In the genomic region with DNA sequence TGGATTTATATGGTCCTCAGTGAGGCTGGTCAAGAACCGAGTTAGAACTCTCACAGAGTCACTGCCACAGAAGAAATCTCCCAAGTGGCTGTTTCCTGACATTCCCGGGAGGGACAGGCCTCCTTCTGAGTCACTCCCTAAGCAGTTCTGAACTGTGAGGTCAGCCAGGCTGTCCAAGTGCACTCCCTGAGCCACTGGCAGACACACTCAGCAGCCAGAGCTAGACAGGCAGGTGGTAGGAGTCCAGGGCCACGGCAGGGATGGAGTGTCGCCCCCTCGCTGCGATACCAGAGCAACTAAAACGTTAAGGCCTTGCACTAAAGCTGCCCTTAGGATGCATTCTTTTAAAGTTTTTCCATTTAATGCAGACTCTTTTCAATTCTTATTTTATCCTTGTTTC, we compare ENCODE assay signal across 9 cellular contexts. TPM values are rescaled to one million over a fixed set of nuclear protein-coding genes. Genes with fewer than 3 reads are reported as not detected.
DNase-seq lines count a peak whose midpoint lies in the region; ATAC-seq and TF ChIP-seq lines count a peak whose summit lies in the region.
"Had no signal": no experiment of that assay in that cellular context is flagged by ENCODE, and none has a peak within 500 bp of the region (broad histone marks: within the 10 kb centered on the region; RNA-seq: fewer than 3 reads in every experiment).

No MANE protein-coding gene starts in this region.

- no peaks in the 10 kb centered on the region for H3K27me3 ChIP-seq in breast epithelium
- H3K27me3 ChIP-seq in vagina = no peaks in the 10 kb centered on the region

- H3K4me3 ChIP-seq in breast epithelium (no peak overlapping the region), astrocyte of the spinal cord (ENCODE audit: low read depth, low read length) (no peak overlapping the region), vagina (no peak overlapping the region)

- in situ Hi-C loops in astrocyte of the spinal cord (cut with HindIII; ENCODE audit: low sequenced_read_pairs) = no loop called here

- H3K27me3 Mint-ChIP-seq in MCF 10A (ENCODE audit: insufficient read depth, unreplicated experiment) = no peaks in the 10 kb centered on the region
- no peaks in the 10 kb centered on the region for H3K27me3 Mint-ChIP-seq in activated CD4-positive, alpha-beta memory T cell treated with anti-CD3 and anti-CD28 coated beads, Interleukin-2, amount 10 ng/mL, durations not matched to agents 7 days and 5 days
- H3K27me3 Mint-ChIP-seq: activated CD4-positive, alpha-beta T cell treated with anti-CD3 and anti-CD28 coated beads for 36 hours had no signal

- DNase-seq in MCF 10A (ENCODE audit: unreplicated experiment) = peak; percentile 94
- DNase-seq in breast epithelium (ENCODE audit: low spot score in 2 of 2) = no peak
- peak; percentile 81 for DNase-seq in astrocyte of the spinal cord (ENCODE audit: low read depth, low spot score)
- peak; percentile 81 for DNase-seq in kidney glomerular epithelial cell (lab: John Stamatoyannopoulos, UW)
- DNase-seq in vagina (ENCODE audit: extremely low spot score in 2 of 2) = peak in 1 of 2 donors; percentile 86
- no peak for DNase-seq in activated CD4-positive, alpha-beta memory T cell treated with anti-CD3 and anti-CD28 coated beads, Interleukin-2, amount 10 ng/mL, durations not matched to agents 7 days and 5 days
- DNase-seq in NCI-H187 treated with DMSO at 0.1 percent for 48 hours (lab: John Stamatoyannopoulos, UW) = no peak
- DNase-seq: activated CD4-positive, alpha-beta T cell treated with anti-CD3 and anti-CD28 coated beads for 36 hours had no signal

- peak overlapping the region; percentile 8 for H3K27ac Mint-ChIP-seq in MCF 10A (ENCODE audit: low read depth, unreplicated experiment)
- no peak overlapping the region for H3K27ac Mint-ChIP-seq in activated CD4-positive, alpha-beta memory T cell treated with anti-CD3 and anti-CD28 coated beads, Interleukin-2, amount 10 ng/mL, durations not matched to agents 7 days and 5 days
- H3K27ac Mint-ChIP-seq: activated CD4-positive, alpha-beta T cell treated with anti-CD3 and anti-CD28 coated beads for 36 hours had no signal

- TF ChIP-seq POLR2A in breast epithelium (IDR thresholded peaks at IDR 0.05) (no peak), vagina (IDR thresholded peaks at IDR 0.05) (no peak)

- H3K36me3 ChIP-seq in breast epithelium (no peaks in the 10 kb centered on the region), vagina (no peaks in the 10 kb centered on the region)

- no peaks in the 10 kb centered on the region for H3K9me3 Mint-ChIP-seq in MCF 10A (ENCODE audit: unreplicated experiment)
- no peaks in the 10 kb centered on the region for H3K9me3 Mint-ChIP-seq in activated CD4-positive, alpha-beta memory T cell treated with anti-CD3 and anti-CD28 coated beads, Interleukin-2, amount 10 ng/mL, durations not matched to agents 7 days and 5 days

- CTCF ChIA-PET in MCF 10A (lab: Yijun Ruan, JAX) = interaction anchor here (0.6 to 2.4 kb wide), 13 partner anchors 9 to 235 kb away, joined by 3 to 6 read pairs (median 3); no protein-coding TSS in a partner anchor
- CTCF ChIA-PET in activated CD4-positive, alpha-beta memory T cell treated with anti-CD3 and anti-CD28 coated beads, Interleukin-2, amount 10 ng/mL, durations not matched to agents 7 days and 5 days (lab: Charles Lee) = no interaction called here

- H3K4me1 Mint-ChIP-seq in MCF 10A (ENCODE audit: insufficient read depth, unreplicated experiment) = peaks cover 43% of the 10 kb centered on the region
- peaks cover 41% of the 10 kb centered on the region for H3K4me1 Mint-ChIP-seq in activated CD4-positive, alpha-beta memory T cell treated with anti-CD3 and anti-CD28 coated beads, Interleukin-2, amount 10 ng/mL, durations not matched to agents 7 days and 5 days

- POLR2A ChIA-PET in MCF 10A (lab: Yijun Ruan, JAX) = interaction anchor here (0.6 to 1.6 kb wide), 11 partner anchors 9 to 189 kb away, joined by 3 to 6 read pairs (median 3); a partner anchor contains a TSS
- POLR2A ChIA-PET in activated CD4-positive, alpha-beta memory T cell treated with anti-CD3 and anti-CD28 coated beads, Interleukin-2, amount 10 ng/mL, durations not matched to agents 7 days and 5 days (lab: Charles Lee) = no interaction called here

- H3K4me3 Mint-ChIP-seq in MCF 10A (ENCODE audit: unreplicated experiment) = no peak overlapping the region
- no peak overlapping the region for H3K4me3 Mint-ChIP-seq in activated CD4-positive, alpha-beta memory T cell treated with anti-CD3 and anti-CD28 coated beads, Interleukin-2, amount 10 ng/mL, durations not matched to agents 7 days and 5 days
- H3K4me3 Mint-ChIP-seq: activated CD4-positive, alpha-beta T cell treated with anti-CD3 and anti-CD28 coated beads for 36 hours had no signal

- no peaks in the 10 kb centered on the region for H3K9me3 ChIP-seq in breast epithelium
- no peaks in the 10 kb centered on the region for H3K9me3 ChIP-seq in vagina

- ATAC-seq in HG03342 (IDR thresholded peaks at IDR 0.05; ENCODE audit: unreplicated experiment) = no peak
- ATAC-seq: activated CD4-positive, alpha-beta T cell treated with anti-CD3 and anti-CD28 coated beads for 36 hours had no signal

- no peaks in the 10 kb centered on the region for H3K36me3 Mint-ChIP-seq in MCF 10A (ENCODE audit: insufficient read depth, unreplicated experiment)
- peaks cover 10% of the 10 kb centered on the region for H3K36me3 Mint-ChIP-seq in activated CD4-positive, alpha-beta memory T cell treated with anti-CD3 and anti-CD28 coated beads, Interleukin-2, amount 10 ng/mL, durations not matched to agents 7 days and 5 days (ENCODE audit: low read depth)

- TF ChIP-seq CTCF in MCF 10A (IDR thresholded peaks at IDR 0.05; ENCODE audit: unreplicated experiment) (peak; percentile 62), breast epithelium (IDR thresholded peaks at IDR 0.05) (no peak), astrocyte of the spinal cord (IDR thresholded peaks at IDR 0.05; ENCODE audit: low read depth, low read length) (peak; percentile 52), vagina (IDR thresholded peaks at IDR 0.05) (no peak)

- no peaks in the 10 kb centered on the region for H3K4me1 ChIP-seq in breast epithelium
- peaks cover 26% of the 10 kb centered on the region for H3K4me1 ChIP-seq in vagina

- no peak overlapping the region for H3K27ac ChIP-seq in breast epithelium
- H3K27ac ChIP-seq in vagina = peak overlapping the region; percentile 42

- BruUV-seq in MCF 10A (replicated peaks; lab: Mats Ljungman, UMichigan) = no TSS peak

- intact Hi-C loops in MCF 10A (cut with micrococcal nuclease) = loop anchor here (1.0 kb wide), 1 partner anchor 24 kb away; no protein-coding TSS in a partner anchor
- intact Hi-C loops in breast epithelium (cut with DNase I; ENCODE audit: low total_unique reads) = no loop called here
- intact Hi-C loops in vagina (cut with DNase I) = no loop called here

RNA-seq across cellular contexts. Expression of a gene that starts 3.4 kb away (rescaled TPM):
- not detected in 2 replicates for total RNA-seq in MCF 10A (2022)
- not detected for total RNA-seq in breast epithelium
- not detected for total RNA-seq in vagina
- total RNA-seq in activated CD4-positive, alpha-beta memory T cell treated with anti-CD3 and anti-CD28 coated beads, Interleukin-2, amount 10 ng/mL, durations not matched to agents 7 days and 5 days = 10 to 100 TPM in 1 of 2 experiments, 1 to 10 TPM in 1; 7.4 to 12.6 TPM

RNA-seq across cellular contexts. Expression of a gene that starts 19.2 kb away (rescaled TPM):
- total RNA-seq in MCF 10A (2022) (not detected in 2 replicates), breast epithelium (under 1 TPM in 2 of 3 donors, not detected in 1; 0.33 to 0.73 TPM), vagina (not detected)
- 10 to 100 TPM; 32.9 to 36.6 TPM for total RNA-seq in activated CD4-positive, alpha-beta memory T cell treated with anti-CD3 and anti-CD28 coated beads, Interleukin-2, amount 10 ng/mL, durations not matched to agents 7 days and 5 days

Comparison
In these comparisons a context has a peak if more than half of its experiments do, and no peak if none do; other contexts are left out.
1. DNase-seq: peak in MCF 10A (single experiment), astrocyte of the spinal cord (single experiment) and kidney glomerular epithelial cell (single experiment); none in breast epithelium (0 of 2), activated CD4-positive, alpha-beta memory T cell treated with anti-CD3 and anti-CD28 coated beads, Interleukin-2, amount 10 ng/mL, durations not matched to agents 7 days and 5 days (single experiment) and NCI-H187 treated with DMSO at 0.1 percent for 48 hours (single experiment).
2. CTCF ChIP-seq: peak in MCF 10A (single experiment) and astrocyte of the spinal cord (single experiment); none in breast epithelium (0 of 3) and vagina (0 of 3).
3. RNA of a gene that starts 19.2 kb away (total RNA-seq): 32.9 to 36.6 TPM in activated CD4-positive, alpha-beta memory T cell treated with anti-CD3 and anti-CD28 coated beads, Interleukin-2, amount 10 ng/mL, durations not matched to agents 7 days and 5 days; 0.33 to 0.73 TPM in breast epithelium, not detected in MCF 10A and not detected in vagina (single experiment); every median in the first group is over 10 times any median in the second.